ENCODE assay signal across 16 cellular contexts in the genomic region with DNA sequence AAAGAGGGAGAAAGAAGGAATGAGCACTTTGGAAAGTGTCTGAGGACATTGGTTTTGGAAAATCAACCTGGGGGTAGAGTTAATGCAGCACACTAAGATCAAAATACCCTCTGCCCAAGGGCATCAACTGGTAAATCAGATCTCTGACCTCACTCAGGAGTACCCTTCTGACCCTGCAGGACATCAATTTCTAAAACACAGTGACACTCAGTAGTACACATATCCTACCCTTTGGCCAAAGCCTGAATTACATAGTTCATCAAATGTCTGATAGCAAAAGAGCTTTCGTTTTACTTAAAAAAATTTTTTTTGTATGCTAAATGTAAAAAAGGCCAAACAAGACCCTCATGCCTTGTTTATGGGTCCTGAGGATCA.
DNase-seq lines count a peak whose midpoint lies in the region; ATAC-seq and TF ChIP-seq lines count a peak whose summit lies in the region.
"Had no signal": no experiment of that assay in that cellular context is flagged by ENCODE, and none has a peak within 500 bp of the region (broad histone marks: within the 10 kb centered on the region; RNA-seq: fewer than 3 reads in every experiment).

No MANE protein-coding gene starts in this region.

- H3K4me1 ChIP-seq in HUES48 (ENCODE audit: control insufficient read depth, insufficient read depth, low read length): peaks cover 16% of the 10 kb centered on the region
- H3K4me1 ChIP-seq: SJCRH30 had no signal

- no peaks in the 10 kb centered on the region for H3K9me3 ChIP-seq in HUES48 (ENCODE audit: control insufficient read depth, insufficient read depth, low read length)
- H3K9me3 ChIP-seq: SJCRH30 had no signal

- DNase-seq in progenitor cell of endocrine pancreas (ENCODE audit: low spot score, unreplicated experiment) (no peak), endothelial cell (ENCODE audit: low spot score) (no peak)
- DNase-seq: DND-41, GDM1, MV-4-11, NCI-H1417 treated with DMSO at 0.1 percent for 48 hours, NCI-H446 had no signal

- TF ChIP-seq CTCF in progenitor cell of endocrine pancreas (IDR thresholded peaks at IDR 0.05; ENCODE audit: unreplicated experiment): no peak
- TF ChIP-seq CTCF in endothelial cell (IDR thresholded peaks at IDR 0.05; ENCODE audit: unreplicated experiment): no peak

- no peaks in the 10 kb centered on the region for H3K36me3 ChIP-seq in HUES48 (ENCODE audit: control insufficient read depth, insufficient read depth, low read length)
- H3K36me3 ChIP-seq: SJCRH30 had no signal

- no peak overlapping the region for H3K4me3 Mint-ChIP-seq in progenitor cell of endocrine pancreas (ENCODE audit: low read depth)
- no peak overlapping the region for H3K4me3 Mint-ChIP-seq in endothelial cell (ENCODE audit: unreplicated experiment)

- H3K27me3 ChIP-seq in HUES48 (ENCODE audit: control insufficient read depth, insufficient read depth, low read length): no peaks in the 10 kb centered on the region
- no peaks in the 10 kb centered on the region for H3K27me3 ChIP-seq in layer of hippocampus (ENCODE audit: control insufficient read depth, insufficient read depth, low read length)
- H3K27me3 ChIP-seq: SJCRH30 had no signal

- H3K36me3 Mint-ChIP-seq in progenitor cell of endocrine pancreas (ENCODE audit: insufficient read depth) (no peaks in the 10 kb centered on the region), endothelial cell (ENCODE audit: low read depth, unreplicated experiment) (no peaks in the 10 kb centered on the region)

- no peak overlapping the region for H3K4me3 ChIP-seq in HUES48 (ENCODE audit: low read depth, low read length)
- H3K4me3 ChIP-seq: GM12878, K562, SJCRH30 had no signal

- H3K4me1 Mint-ChIP-seq in progenitor cell of endocrine pancreas (ENCODE audit: low read depth): peaks cover 22% of the 10 kb centered on the region
- no peaks in the 10 kb centered on the region for H3K4me1 Mint-ChIP-seq in endothelial cell (ENCODE audit: unreplicated experiment)

- H3K27ac Mint-ChIP-seq in progenitor cell of endocrine pancreas: peak overlapping the region; percentile 92
- no peak overlapping the region for H3K27ac Mint-ChIP-seq in endothelial cell (ENCODE audit: unreplicated experiment)

- no peak for TF ChIP-seq POLR2A in GM18505 (IDR thresholded peaks at IDR 0.05; ENCODE audit: borderline replicate concordance, extremely low read depth, insufficient read depth, insufficient read length)

- ATAC-seq in GM18505 (IDR thresholded peaks at IDR 0.05; ENCODE audit: unreplicated experiment) (no peak), GM19467 (IDR thresholded peaks at IDR 0.05; ENCODE audit: unreplicated experiment) (no peak)
- ATAC-seq: GM12878, K562 had no signal

- no peak overlapping the region for H3K9ac ChIP-seq in HUES48 (ENCODE audit: low read depth, low read length)

- H3K27me3 Mint-ChIP-seq in progenitor cell of endocrine pancreas (no peaks in the 10 kb centered on the region), endothelial cell (ENCODE audit: unreplicated experiment) (peaks cover 1% of the 10 kb centered on the region)

- H3K9me3 Mint-ChIP-seq in progenitor cell of endocrine pancreas (ENCODE audit: low read depth): peaks cover 3% of the 10 kb centered on the region
- H3K9me3 Mint-ChIP-seq in endothelial cell (ENCODE audit: unreplicated experiment): no peaks in the 10 kb centered on the region

- H3K27ac ChIP-seq in HUES48 (ENCODE audit: low read depth, low read length): peak overlapping the region; percentile 55
- H3K27ac ChIP-seq in angular gyrus (ENCODE audit: low read depth, low read length): peak overlapping the region; percentile 22
- peak overlapping the region; percentile 30 for H3K27ac ChIP-seq in layer of hippocampus (ENCODE audit: low read depth, low read length)
- H3K27ac ChIP-seq: RWPE1, SJCRH30 had no signal
